18 cellular contexts compared by ENCODE assay signal in the genomic region with DNA sequence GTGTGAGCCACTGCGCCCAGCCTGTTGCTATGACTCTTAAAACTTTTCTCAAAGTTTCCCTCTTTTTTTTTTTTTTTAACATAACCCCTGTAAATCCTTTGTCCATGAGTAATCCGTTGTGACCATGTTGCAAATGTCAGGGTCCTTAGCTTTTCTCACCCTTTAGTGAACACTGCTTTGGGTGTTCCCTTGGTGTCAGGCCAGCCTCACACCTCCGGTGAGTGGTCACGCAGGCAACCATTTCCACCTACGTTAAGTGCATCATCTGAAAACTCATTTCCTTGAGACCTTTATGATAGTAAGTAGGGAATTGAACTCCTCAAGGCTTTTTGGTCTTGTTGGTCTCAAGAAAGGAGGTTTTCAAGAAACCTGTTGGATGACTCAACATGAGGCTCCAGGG. TPM values are rescaled to one million over a fixed set of nuclear protein-coding genes. Genes with fewer than 3 reads are reported as not detected.
DNase-seq lines count a peak whose midpoint lies in the region; TF ChIP-seq lines count a peak whose summit lies in the region.
"Had no signal": no experiment of that assay in that cellular context is flagged by ENCODE, and none has a peak within 500 bp of the region (broad histone marks: within the 10 kb centered on the region; RNA-seq: fewer than 3 reads in every experiment).

No MANE protein-coding gene starts in this region.

- TF ChIP-seq CTCF in esophagus muscularis mucosa (IDR thresholded peaks at IDR 0.05) = no peak

- H3K4me3 ChIP-seq in GM23248 (no peak overlapping the region), esophagus muscularis mucosa (no peak overlapping the region)

- no peak overlapping the region for H2AFZ ChIP-seq in GM23248

- WGBS in GM23248 (ENCODE audit: low coverage in 1 of 2, low lambda C conversion rate in 2 of 2, missing lambda C conversion rate in 2 of 2), 2 experiments = 72 to 79% methylated on average over 5 of the region's 5 CpGs
- 91% methylated on average over 5 of the region's 5 CpGs for WGBS in esophagus muscularis mucosa

- H3K4me1 ChIP-seq in GM23248 (ENCODE audit: insufficient read depth) (no peaks in the 10 kb centered on the region; the same call in 1 of the 2 replicates), esophagus muscularis mucosa (no peaks in the 10 kb centered on the region)
- H3K4me1 ChIP-seq: Caco-2 had no signal

- peak; percentile 16 for DNase-seq in GM23248
- peak; percentile 23 for DNase-seq in HT1080 (ENCODE audit: low read depth)
- DNase-seq in esophagus muscularis mucosa (ENCODE audit: extremely low spot score) = peak; percentile 60
- no peak for DNase-seq in activated T-cell treated with anti-CD3 and anti-CD28 coated beads, Interleukin-2, amount 50 U/mL, for 48 hours
- no peak for DNase-seq in C1 segment of cervical spinal cord (lab: John Stamatoyannopoulos, UW)
- DNase-seq in epidermal melanocyte (ENCODE audit: insufficient read length, low spot score) = no peak
- DNase-seq: Caco-2; CD4-positive, CD25-positive, alpha-beta regulatory T cell; CD8-positive, alpha-beta T cell; DMS153; DND-41; H7; HCEC 1CT had no signal

- H4K20me1 ChIP-seq in GM23248 (ENCODE audit: insufficient read depth) = no peaks in the 10 kb centered on the region

- no peaks in the 10 kb centered on the region for H3K79me2 ChIP-seq in GM23248 (ENCODE audit: insufficient read depth)

- no peak for TF ChIP-seq POLR2A in esophagus muscularis mucosa (IDR thresholded peaks at IDR 0.05; ENCODE audit: low read depth)

- no peaks in the 10 kb centered on the region for H3K9me3 ChIP-seq in GM23248 (ENCODE audit: low read depth)
- H3K9me3 ChIP-seq in esophagus muscularis mucosa = peaks cover 0 to under 1% (median 0%) of the 10 kb centered on the region in 4 donors
- H3K9me3 ChIP-seq: Caco-2 had no signal

- intact Hi-C loops in esophagus muscularis mucosa (cut with DNase I) = no loop called here

- no peaks in the 10 kb centered on the region for H3F3A ChIP-seq in GM23248 (ENCODE audit: insufficient read depth)

- H3K27me3 ChIP-seq in GM23248 (replicated peaks; ENCODE audit: insufficient read depth) = no peaks in the 10 kb centered on the region; the same call in 1 of the 2 replicates
- no peaks in the 10 kb centered on the region for H3K27me3 ChIP-seq in esophagus muscularis mucosa

- H3K36me3 ChIP-seq in GM23248 (ENCODE audit: low read depth) = no peaks in the 10 kb centered on the region
- no peaks in the 10 kb centered on the region for H3K36me3 ChIP-seq in esophagus muscularis mucosa

- no peaks in the 10 kb centered on the region for H3K9me2 ChIP-seq in GM23248 (ENCODE audit: insufficient read depth)

- no peak for TF ChIP-seq EP300 in esophagus muscularis mucosa (IDR thresholded peaks at IDR 0.05)

- no peak overlapping the region for H3K27ac ChIP-seq in GM23248
- H3K27ac ChIP-seq in esophagus muscularis mucosa (replicated peaks in 1 of 4) = no peak overlapping the region
- H3K27ac ChIP-seq: C4-2B had no signal

- H3K4me2 ChIP-seq in GM23248 (ENCODE audit: unreplicated experiment) = no peak overlapping the region

- H3K9ac ChIP-seq in GM23248 = no peak overlapping the region

- in situ Hi-C loops in GM23248 (cut with MboI) = no loop called here

RNA-seq across cellular contexts. Expression of a gene that starts 41.3 kb away (rescaled TPM):
- total RNA-seq in GM23248 (2014; rRNA removed; shearing (Covaris generic)) = not detected in 2 replicates
- not detected in 2 replicates for polyA plus RNA-seq in GM23248 (2016; fragmentation: Nextera tagmentation; extraction: Ambion mirVana)
- not detected in 2 replicates for total RNA-seq in HT1080 (2014; rRNA removed; shearing (Covaris generic))
- 0.09 TPM in 1 of 2 replicates, not detected in the other for polyA plus RNA-seq in HT1080 (2015; cell fraction: cytosol; rRNA removed)
- polyA plus RNA-seq in HT1080 (2015; cell fraction: nucleus; rRNA removed) = 0.07 TPM in 1 of 2 replicates, not detected in the other
- under 1 TPM in 1 of 4 donors, not detected in 3; 0.32 TPM for total RNA-seq in esophagus muscularis mucosa
- total RNA-seq: A172; A673; Caco-2; CD4-positive, CD25-positive, alpha-beta regulatory T cell; CD8-positive, alpha-beta T cell; H1; H7 had no signal
- polyA plus RNA-seq: BJ; CD4-positive, CD25-positive, alpha-beta regulatory T cell; H1 had no signal

RNA-seq across cellular contexts. Expression of a gene that starts 55.2 kb away (rescaled TPM):
- under 0.01 and 0.11 TPM in 2 replicates for total RNA-seq in GM23248 (2014; rRNA removed; shearing (Covaris generic))
- 0.05 and 0.08 TPM in 2 replicates for polyA plus RNA-seq in GM23248 (2016; fragmentation: Nextera tagmentation; extraction: Ambion mirVana)
- not detected in 2 replicates for total RNA-seq in HT1080 (2014; rRNA removed; shearing (Covaris generic))
- polyA plus RNA-seq in HT1080 (2015; cell fraction: cytosol; rRNA removed) = 0.08 and 0.09 TPM in 2 replicates
- 0.08 and 0.25 TPM in 2 replicates for polyA plus RNA-seq in HT1080 (2015; cell fraction: nucleus; rRNA removed)
- 10 to 100 TPM; 12.6 to 42.3 (median 21.6) TPM for total RNA-seq in esophagus muscularis mucosa
- total RNA-seq: CD4-positive, CD25-positive, alpha-beta regulatory T cell; CD8-positive, alpha-beta T cell had no signal
- polyA plus RNA-seq: CD4-positive, CD25-positive, alpha-beta regulatory T cell had no signal

Comparison
In these comparisons a context has a peak if more than half of its experiments do, and no peak if none do; other contexts are left out.
1. DNase-seq: peak in GM23248 (single experiment), HT1080 (single experiment) and esophagus muscularis mucosa (single experiment); none in activated T-cell treated with anti-CD3 and anti-CD28 coated beads, Interleukin-2, amount 50 U/mL, for 48 hours (0 of 2), C1 segment of cervical spinal cord (0 of 14) and epidermal melanocyte (single experiment).
2. RNA of a gene that starts 55.2 kb away (total RNA-seq): 12.6 to 42.3 TPM in esophagus muscularis mucosa; under 0.01 to 0.11 TPM in GM23248 and not detected in HT1080; every median in the first group is over 10 times any median in the second.